ENCODE assay signal across 8 cellular contexts in the genomic region with DNA sequence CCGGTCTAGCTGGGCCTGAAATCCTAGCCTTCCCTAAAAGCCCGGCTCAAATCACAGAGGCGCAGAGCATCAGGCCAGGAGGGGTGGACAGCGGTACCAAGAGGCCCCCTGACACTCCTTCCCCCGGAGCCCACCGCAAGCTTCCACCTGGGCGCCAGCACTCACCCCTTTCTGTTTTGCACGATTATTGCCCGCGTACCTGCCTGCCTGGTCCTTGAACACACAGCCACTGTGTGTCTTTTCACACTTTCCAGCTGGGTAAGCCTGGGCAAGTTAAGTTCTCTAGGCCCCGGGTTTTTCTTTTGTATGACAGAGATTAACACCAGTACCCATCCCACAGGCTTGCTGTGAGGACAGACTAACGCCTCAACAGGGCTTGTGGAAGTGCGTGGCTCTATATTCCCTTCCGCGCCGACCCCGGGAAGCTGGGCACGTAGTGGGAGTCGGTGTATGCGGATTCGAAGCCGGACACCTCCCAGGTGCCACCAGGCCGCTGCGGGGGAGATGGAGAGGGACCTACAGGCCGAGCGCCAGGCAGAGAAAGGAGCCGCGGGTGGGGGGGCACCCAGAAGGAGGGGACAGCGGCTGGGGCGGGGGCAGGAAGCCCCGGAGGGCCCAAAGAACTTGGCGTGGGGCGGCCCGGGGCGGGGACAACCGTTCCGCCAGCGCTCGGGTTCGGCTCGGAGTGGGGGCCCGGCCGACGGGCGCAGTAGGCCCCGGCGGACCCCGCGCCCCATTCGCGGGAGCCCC. TPM values are rescaled to one million over a fixed set of nuclear protein-coding genes. Genes with fewer than 3 reads are reported as not detected.
DNase-seq lines count a peak whose midpoint lies in the region; ATAC-seq lines count a peak whose summit lies in the region.

No MANE protein-coding gene starts in this region.

- H3K27ac ChIP-seq in SJSA1: peak overlapping the region; percentile 58

- peaks cover 31% of the 10 kb centered on the region for H3K36me3 ChIP-seq in SJSA1

- peaks cover 30% of the 10 kb centered on the region for H3K4me1 Mint-ChIP-seq in activated naive CD8-positive, alpha-beta T cell treated with anti-CD3 and anti-CD28 coated beads for 36 hours

- no peaks in the 10 kb centered on the region for H3K9me3 ChIP-seq in SJSA1 (replicated peaks)

- H3K4me3 Mint-ChIP-seq in activated naive CD8-positive, alpha-beta T cell treated with anti-CD3 and anti-CD28 coated beads for 36 hours: peak overlapping the region; percentile 94

- intact Hi-C loops in Right ventricle myocardium inferior (cut with DNase I) (loop anchor here (5.0 to 10.0 kb wide), 2 partner anchors 128 to 235 kb away; a partner anchor contains a TSS), cardiac septum (cut with DNase I) (loop anchor here (2.0 to 10.0 kb wide), 2 partner anchors 128 to 232 kb away; a partner anchor contains a TSS), left cardiac atrium (cut with DNase I) (loop anchor here in 1 of 2 donors (5.0 kb wide), 1 partner anchor 70 kb away; no protein-coding TSS in a partner anchor)

- H3K4me1 ChIP-seq in SJSA1 (replicated peaks): peaks cover 14% of the 10 kb centered on the region

- peak; percentile 58 for ATAC-seq in Right ventricle myocardium inferior
- ATAC-seq in HG03066 (IDR thresholded peaks at IDR 0.05; ENCODE audit: low read depth, unreplicated experiment): peak; percentile 29
- ATAC-seq in left cardiac atrium: peak; percentile 48 to 55

- H3K36me3 Mint-ChIP-seq in activated naive CD8-positive, alpha-beta T cell treated with anti-CD3 and anti-CD28 coated beads for 36 hours: peaks cover 12% of the 10 kb centered on the region

- no peaks in the 10 kb centered on the region for H3K9me3 Mint-ChIP-seq in activated naive CD8-positive, alpha-beta T cell treated with anti-CD3 and anti-CD28 coated beads for 36 hours

- peak overlapping the region; percentile 92 for H3K27ac Mint-ChIP-seq in activated naive CD8-positive, alpha-beta T cell treated with anti-CD3 and anti-CD28 coated beads for 36 hours

- H3K4me3 ChIP-seq in SJSA1: peak overlapping the region; percentile 98

- DNase-seq in Right ventricle myocardium inferior (ENCODE audit: missing footprints) (peak; percentile 88), cardiac septum (ENCODE audit: low spot score) (no peak), SJSA1 (ENCODE audit: low read depth in 1 of 2, low spot score in 2 of 2) (peak; percentile 54 to 67), left cardiac atrium (peak; percentile 76), renal cortical epithelial cell (ENCODE audit: low read depth) (peak; percentile 9), SKM-1 treated with dmso at 0.1 percent for 144 hours (lab: John Stamatoyannopoulos, UW; ENCODE audit: unreplicated experiment) (no peak)
- peak; percentile 55 for DNase-seq in activated naive CD8-positive, alpha-beta T cell treated with anti-CD3 and anti-CD28 coated beads for 36 hours

- 0 out of 2 replicates have a peak, but pooled peaks cover 4% of the 10 kb centered on the region for H3K27me3 ChIP-seq in SJSA1 (replicated peaks)

- H3K27me3 Mint-ChIP-seq in activated naive CD8-positive, alpha-beta T cell treated with anti-CD3 and anti-CD28 coated beads for 36 hours: peaks cover 11% of the 10 kb centered on the region

RNA-seq across cellular contexts. Expression of a gene that starts 0.8 kb away (rescaled TPM):
- total RNA-seq in Right ventricle myocardium inferior: 8.4 TPM
- 9.2 TPM for total RNA-seq in cardiac septum
- total RNA-seq in SJSA1 (2014; rRNA removed; shearing (Covaris generic)): 21.2 and 22.2 TPM in 2 replicates
- total RNA-seq in activated naive CD8-positive, alpha-beta T cell treated with anti-CD3 and anti-CD28 coated beads for 36 hours: 10 to 100 TPM; 16.1 to 16.4 TPM
- 10 to 100 TPM in 1 of 2 donors, 1 to 10 TPM in 1; 8.7 to 10.1 TPM for total RNA-seq in left cardiac atrium
- 19.3 and 20.1 TPM in 2 replicates for total RNA-seq in renal cortical epithelial cell

RNA-seq across cellular contexts. Expression of a gene that starts 36.0 kb away (rescaled TPM):
- total RNA-seq in Right ventricle myocardium inferior (7.2 TPM), cardiac septum (7.6 TPM), left cardiac atrium (1 to 10 TPM; 6.6 to 7.5 TPM), renal cortical epithelial cell (4.0 and 12.3 TPM in 2 replicates)
- total RNA-seq in SJSA1 (2014; rRNA removed; shearing (Covaris generic)): 1.8 and 6.6 TPM in 2 replicates
- total RNA-seq in activated naive CD8-positive, alpha-beta T cell treated with anti-CD3 and anti-CD28 coated beads for 36 hours: 10 to 100 TPM; 18.9 to 19.3 TPM

Comparison
In these comparisons a context has a peak if more than half of its experiments do, and no peak if none do; other contexts are left out.
1. DNase-seq: peak in Right ventricle myocardium inferior (single experiment), SJSA1 (2 of 2), activated naive CD8-positive, alpha-beta T cell treated with anti-CD3 and anti-CD28 coated beads for 36 hours (single experiment), left cardiac atrium (single experiment) and renal cortical epithelial cell (single experiment); none in cardiac septum (single experiment) and SKM-1 treated with dmso at 0.1 percent for 144 hours (single experiment).
2. Peak in every context shown above with its lines, with median percentiles within 50 percentile points of each other: ATAC-seq.